1 cellular context compared by ENCODE assay signal in genomic region chr2:225693259-225693658, GRCh38.
TF ChIP-seq lines count a peak whose summit lies in the region.

No MANE protein-coding gene starts in this region.

TF ChIP-seq in WTC11, 78 proteins besides CTCF, POLR2A, EP300 and RAD21 (continued from another document):
- TF ChIP-seq ZNF425 (CRISPR knock-in tag; conservative IDR thresholded peaks at IDR 0.05) = no peak
